Comparison of ENCODE assay signal across 8 cellular contexts in genomic region chr4:41215155-41215554, GRCh38. TPM values are rescaled to one million over a fixed set of nuclear protein-coding genes. Genes with fewer than 3 reads are reported as not detected.
DNase-seq lines count a peak whose midpoint lies in the region; ATAC-seq, FAIRE-seq and TF ChIP-seq lines count a peak whose summit lies in the region.

No MANE protein-coding gene starts in this region.

- no peak for DNase-seq in CD4-positive, alpha-beta memory T cell
- DNase-seq in breast epithelium (ENCODE audit: low spot score in 2 of 2) (no peak), neural progenitor cell (ENCODE audit: low spot score) (no peak), D721Med (ENCODE audit: insufficient read length, low spot score) (no peak)
- no peak for DNase-seq in effector CD8-positive, alpha-beta T cell (lab: John Stamatoyannopoulos, UW)
- no peak for DNase-seq in activated CD8-positive, alpha-beta memory T cell treated with anti-CD3 and anti-CD28 coated beads for 24 hours

- peaks cover 31 to 45% of the 10 kb centered on the region in 2 donors for H3K27me3 Mint-ChIP-seq in CD4-positive, alpha-beta memory T cell
- peaks cover 9% of the 10 kb centered on the region for H3K27me3 Mint-ChIP-seq in neural progenitor cell (ENCODE audit: insufficient read depth, low read depth)

- H3F3A ChIP-seq in Loucy (ENCODE audit: low read depth) (0 out of 2 replicates have a peak, but pooled peaks cover 4% of the 10 kb centered on the region), neural progenitor cell (ENCODE audit: low read depth) (peaks cover 28% of the 10 kb centered on the region)

- H3K9me3 Mint-ChIP-seq in CD4-positive, alpha-beta memory T cell: peaks cover 0 to 4% (median 0%) of the 10 kb centered on the region in 8 donors
- H3K9me3 Mint-ChIP-seq in neural progenitor cell: no peaks in the 10 kb centered on the region

- peak overlapping the region in 1 of 7 donors; percentile 21 for H3K27ac Mint-ChIP-seq in CD4-positive, alpha-beta memory T cell
- no peak overlapping the region for H3K27ac Mint-ChIP-seq in neural progenitor cell

- POLR2A ChIA-PET in CD4-positive, alpha-beta memory T cell (lab: Charles Lee; ENCODE audit: partially characterized antibody): no interaction called here

- H2AFZ ChIP-seq in Loucy (ENCODE audit: low read length) (peak overlapping the region; percentile 98), neural progenitor cell (replicated peaks) (no peak overlapping the region)

- no peaks in the 10 kb centered on the region for H3K36me3 Mint-ChIP-seq in CD4-positive, alpha-beta memory T cell
- no peaks in the 10 kb centered on the region for H3K36me3 Mint-ChIP-seq in neural progenitor cell

- H3K4me3 Mint-ChIP-seq in CD4-positive, alpha-beta memory T cell: peak overlapping the region; percentile 33 to 80 (median 61)
- H3K4me3 Mint-ChIP-seq in neural progenitor cell: peak overlapping the region; percentile 91

- no peak overlapping the region for H3K27ac ChIP-seq in CD4-positive, alpha-beta memory T cell (ENCODE audit: low read depth, low read length)
- H3K27ac ChIP-seq in breast epithelium: peak overlapping the region; percentile 87 to 93
- H3K27ac ChIP-seq in neural progenitor cell: no peak overlapping the region

- H3K4me1 Mint-ChIP-seq in CD4-positive, alpha-beta memory T cell: peaks cover 13 to 23% (median 23%) of the 10 kb centered on the region in 4 donors
- H3K4me1 Mint-ChIP-seq in neural progenitor cell: peaks cover 29% of the 10 kb centered on the region

- no peaks in the 10 kb centered on the region for H3K9me2 ChIP-seq in Loucy (replicated peaks; ENCODE audit: low read depth, low read length)

- H3K9ac ChIP-seq in Loucy (ENCODE audit: low read depth, low read length, poor library complexity, severe bottlenecking) (no peak overlapping the region), neural progenitor cell (no peak overlapping the region)

- H3K79me2 ChIP-seq in Loucy (ENCODE audit: insufficient read depth, low read length) (no peaks in the 10 kb centered on the region), neural progenitor cell (ENCODE audit: low read depth) (peaks cover 35% of the 10 kb centered on the region)

- H3K9me3 ChIP-seq in CD4-positive, alpha-beta memory T cell (ENCODE audit: control insufficient read depth in 1 of 2, low read length in 2 of 2): no peaks in the 10 kb centered on the region
- H3K9me3 ChIP-seq in Loucy (ENCODE audit: insufficient read depth, low read depth, low read length): no peaks in the 10 kb centered on the region
- no peaks in the 10 kb centered on the region for H3K9me3 ChIP-seq in breast epithelium
- H3K9me3 ChIP-seq in neural progenitor cell (ENCODE audit: low read depth): no peaks in the 10 kb centered on the region

- TF ChIP-seq CTCF in Loucy (conservative IDR thresholded peaks at IDR 0.05; ENCODE audit: low read length) (no peak), breast epithelium (IDR thresholded peaks at IDR 0.05) (no peak), neural progenitor cell (IDR thresholded peaks at IDR 0.05) (no peak), D721Med (IDR thresholded peaks at IDR 0.05; ENCODE audit: insufficient read depth, missing control alignments) (no peak)

- H3K4me2 ChIP-seq in Loucy (ENCODE audit: low read depth, low read length, poor library complexity, severe bottlenecking) (peak overlapping the region; percentile 77), neural progenitor cell (no peak overlapping the region)

- ATAC-seq in HG02642 (IDR thresholded peaks at IDR 0.05; ENCODE audit: poor library complexity, unreplicated experiment): no peak

- H3K4me3 ChIP-seq in CD4-positive, alpha-beta memory T cell (ENCODE audit: low read length in 2 of 2): no peak overlapping the region
- H3K4me3 ChIP-seq in Loucy (ENCODE audit: low read length, poor library complexity, severe bottlenecking): peak overlapping the region; percentile 86
- H3K4me3 ChIP-seq in breast epithelium: peak overlapping the region in 2 of 3 donors; percentile 87 to 88
- H3K4me3 ChIP-seq in neural progenitor cell: no peak overlapping the region

- no peaks in the 10 kb centered on the region for H4K20me1 ChIP-seq in Loucy (ENCODE audit: insufficient read depth, low read length, poor library complexity, severe bottlenecking)
- H4K20me1 ChIP-seq in neural progenitor cell (ENCODE audit: low read depth): peaks cover 12% of the 10 kb centered on the region

- no peak for TF ChIP-seq POLR2A in breast epithelium (IDR thresholded peaks at IDR 0.05)

- peaks cover 20% of the 10 kb centered on the region for H3K4me1 ChIP-seq in CD4-positive, alpha-beta memory T cell (ENCODE audit: insufficient read depth, low read length)
- H3K4me1 ChIP-seq in Loucy (ENCODE audit: insufficient read depth, low read length, poor library complexity, severe bottlenecking): peaks cover 19% of the 10 kb centered on the region
- H3K4me1 ChIP-seq in breast epithelium: no peaks in the 10 kb centered on the region
- H3K4me1 ChIP-seq in neural progenitor cell: peaks cover 10% of the 10 kb centered on the region

- intact Hi-C loops in CD4-positive, alpha-beta memory T cell (cut with micrococcal nuclease): no loop called here
- intact Hi-C loops in breast epithelium (cut with DNase I; ENCODE audit: low total_unique reads): no loop called here

- no peaks in the 10 kb centered on the region for H3K36me3 ChIP-seq in CD4-positive, alpha-beta memory T cell (ENCODE audit: insufficient read depth, low read length)
- no peaks in the 10 kb centered on the region for H3K36me3 ChIP-seq in Loucy (ENCODE audit: insufficient read depth, low read length)
- H3K36me3 ChIP-seq in breast epithelium: no peaks in the 10 kb centered on the region
- H3K36me3 ChIP-seq in neural progenitor cell: no peaks in the 10 kb centered on the region

- H3K27me3 ChIP-seq in CD4-positive, alpha-beta memory T cell (ENCODE audit: insufficient read depth, low read length): peaks cover 10% of the 10 kb centered on the region
- H3K27me3 ChIP-seq in Loucy (ENCODE audit: insufficient read depth, low read length, poor library complexity, severe bottlenecking) (peaks cover 18% of the 10 kb centered on the region), breast epithelium (no peaks in the 10 kb centered on the region), neural progenitor cell (peaks cover 15% of the 10 kb centered on the region)

- no peak for FAIRE-seq in D721Med (lab: Jason Lieb, UNC)

- CTCF ChIA-PET in CD4-positive, alpha-beta memory T cell (lab: Charles Lee; ENCODE audit: partially characterized antibody): no interaction called here

RNA-seq across cellular contexts. Expression of gene APBB2, which starts 0.8 kb away (rescaled TPM):
- under 1 TPM; 0.50 to 0.58 TPM for total RNA-seq in CD4-positive, alpha-beta memory T cell
- not detected for polyA plus RNA-seq in CD4-positive, alpha-beta memory T cell
- total RNA-seq in breast epithelium (100 to 1,000 TPM in 2 of 3 donors, 10 to 100 TPM in 1; 87.4 to 192 (median 153) TPM), neural progenitor cell (ENCODE audit: low replicate concordance) (44.3 and 83.2 TPM in 2 replicates)

RNA-seq across cellular contexts. Expression of gene UCHL1, which starts 41.6 kb away (rescaled TPM):
- total RNA-seq in CD4-positive, alpha-beta memory T cell: under 1 TPM in 1 of 2 experiments, not detected in 1; 0.41 TPM
- not detected for polyA plus RNA-seq in CD4-positive, alpha-beta memory T cell
- 100 to 1,000 TPM in 1 of 3 donors, 10 to 100 TPM in 2; 21.3 to 143 (median 33.1) TPM for total RNA-seq in breast epithelium
- 535 and 638 TPM in 2 replicates for total RNA-seq in neural progenitor cell (ENCODE audit: low replicate concordance)

Comparison
In these comparisons a context has a peak if more than half of its experiments do, and no peak if none do; other contexts are left out.
1. H3K27ac ChIP-seq: peak in breast epithelium (2 of 2); none in CD4-positive, alpha-beta memory T cell (single experiment) and neural progenitor cell (single experiment).
2. H3K4me3 ChIP-seq: peak in Loucy (single experiment) and breast epithelium (2 of 3); none in CD4-positive, alpha-beta memory T cell (0 of 2) and neural progenitor cell (single experiment).
3. RNA of gene APBB2, which starts 0.8 kb away (total RNA-seq): 87.4 to 192 TPM in breast epithelium and 44.3 to 83.2 TPM in neural progenitor cell; 0.50 to 0.58 TPM in CD4-positive, alpha-beta memory T cell; every median in the first group is over 10 times any median in the second.
4. RNA of gene UCHL1, which starts 41.6 kb away (total RNA-seq): 535 to 638 TPM in neural progenitor cell and 21.3 to 143 TPM in breast epithelium; 0.41 TPM in CD4-positive, alpha-beta memory T cell; every median in the first group is over 10 times any median in the second.